Comparison of ENCODE assay signal across 9 cellular contexts in the genomic region with DNA sequence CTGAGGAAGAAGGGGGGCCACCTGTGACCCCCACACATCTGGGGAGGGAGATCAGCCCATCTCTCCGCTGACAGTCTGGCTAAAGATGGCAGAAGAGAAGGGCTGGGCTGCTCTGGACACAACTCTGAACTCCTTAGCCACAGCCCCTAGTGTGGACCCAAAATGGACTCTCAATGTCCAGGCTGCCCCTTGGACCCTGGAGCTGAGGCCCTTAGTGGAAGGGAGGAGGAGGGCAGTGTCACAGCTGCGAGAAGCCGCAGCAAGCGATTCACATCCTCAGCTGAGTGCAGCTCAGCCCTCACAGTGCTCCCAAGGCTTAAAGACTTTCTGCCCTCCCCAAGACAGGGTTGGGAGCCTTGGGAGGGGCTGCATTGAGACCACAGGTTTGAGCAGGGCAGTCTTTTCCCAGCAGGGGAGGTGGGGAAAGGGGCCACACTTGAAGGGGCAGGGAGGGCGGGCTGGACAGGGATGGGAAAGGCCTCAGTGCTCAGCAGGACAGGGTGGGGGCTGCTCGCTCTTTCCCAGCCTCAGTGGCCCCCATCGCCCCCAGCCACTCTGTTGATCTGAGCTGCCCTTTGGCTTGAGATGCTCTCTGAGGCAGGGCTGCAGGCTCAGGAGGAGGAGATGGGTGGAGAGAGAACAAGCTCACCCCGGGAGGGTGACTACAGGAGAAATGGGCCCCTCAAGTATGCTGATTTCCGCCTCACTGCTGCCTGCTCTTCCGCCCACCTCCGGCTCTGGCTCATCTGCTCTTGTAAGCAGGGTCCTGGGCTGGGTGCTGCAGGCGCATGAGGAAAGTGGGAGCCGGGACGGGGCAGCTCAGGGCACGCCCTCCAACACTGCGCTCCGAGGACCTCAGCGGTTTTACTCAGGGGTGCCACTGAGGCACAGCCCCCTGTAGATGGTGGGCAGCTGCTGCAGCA. TPM values are rescaled to one million over a fixed set of nuclear protein-coding genes. Genes with fewer than 3 reads are reported as not detected.
A peak's percentile ranks its signal among the peaks of the same experiment; 100 is the strongest.
DNase-seq lines count a peak whose midpoint lies in the region; ATAC-seq and TF ChIP-seq lines count a peak whose summit lies in the region.
"Had no signal": no experiment of that assay in that cellular context is flagged by ENCODE, and none has a peak within 500 bp of the region (broad histone marks: within the 10 kb centered on the region; RNA-seq: fewer than 3 reads in every experiment).

No MANE protein-coding gene starts in this region.

- no peaks in the 10 kb centered on the region for H3K9me3 Mint-ChIP-seq in central memory CD8-positive, alpha-beta T cell
- H3K9me3 Mint-ChIP-seq in nephron progenitor cell = no peaks in the 10 kb centered on the region

- H3K4me2 ChIP-seq in BLaER1 treated with 17β-estradiol and CSF1 and Interleukin-3, amounts not matched to agents 10 nM and 100 nM = peak overlapping the region; percentile 85 to 98 (median 93)
- H3K4me2 ChIP-seq in KMS-11 = peak overlapping the region; percentile 99

- peaks cover 27% of the 10 kb centered on the region for H3K4me1 Mint-ChIP-seq in central memory CD8-positive, alpha-beta T cell
- H3K4me1 Mint-ChIP-seq in nephron progenitor cell = peaks cover 76% of the 10 kb centered on the region

- intact Hi-C loops in lower leg skin (cut with DNase I; ENCODE audit: low total_unique reads) = no loop called here

- H3K27me3 ChIP-seq in BLaER1 treated with 17β-estradiol and CSF1 and Interleukin-3, amounts not matched to agents 10 nM and 100 nM = no peaks in the 10 kb centered on the region
- no peaks in the 10 kb centered on the region for H3K27me3 ChIP-seq in KMS-11 (ENCODE audit: insufficient read depth, low read depth)
- H3K27me3 ChIP-seq: neutrophil had no signal

- H3K79me2 ChIP-seq in KMS-11 (ENCODE audit: insufficient read depth, low read depth) = no peaks in the 10 kb centered on the region

- H3K9me3 ChIP-seq in BLaER1 treated with 17β-estradiol and CSF1 and Interleukin-3, amounts not matched to agents 10 nM and 100 nM (replicated peaks in 1 of 11) = no peaks in the 10 kb centered on the region
- H3K9me3 ChIP-seq: neutrophil had no signal

- H3K36me3 Mint-ChIP-seq in central memory CD8-positive, alpha-beta T cell (ENCODE audit: insufficient read depth) = peaks cover 4% of the 10 kb centered on the region
- peaks cover 16% of the 10 kb centered on the region for H3K36me3 Mint-ChIP-seq in nephron progenitor cell (ENCODE audit: low read depth)

- no peak for DNase-seq in central memory CD8-positive, alpha-beta T cell (ENCODE audit: low spot score in 2 of 2)
- DNase-seq in nephron progenitor cell (no peak), dermis blood vessel endothelial cell (no peak), lower leg skin (ENCODE audit: low spot score in 2 of 2) (no peak), left lobe of liver (ENCODE audit: low spot score) (no peak), amygdala (lab: John Stamatoyannopoulos, UW) (no peak)

- H2AFZ ChIP-seq in KMS-11 (ENCODE audit: low read depth) = no peak overlapping the region

- H3K27me3 Mint-ChIP-seq in central memory CD8-positive, alpha-beta T cell = no peaks in the 10 kb centered on the region
- peaks cover 8% of the 10 kb centered on the region for H3K27me3 Mint-ChIP-seq in nephron progenitor cell (ENCODE audit: low read depth, poor library complexity)

- peak overlapping the region; percentile 60 to 82 (median 74); a peak in 21 of 22 replicates for H3K9ac ChIP-seq in BLaER1 treated with 17β-estradiol and CSF1 and Interleukin-3, amounts not matched to agents 10 nM and 100 nM
- peak overlapping the region; percentile 90; the same call in 1 of the 2 replicates for H3K9ac ChIP-seq in KMS-11

- peak; percentile 31 for ATAC-seq in central memory CD8-positive, alpha-beta T cell (replicated peaks; ENCODE audit: extremely low read depth, poor library complexity, severe bottlenecking)
- ATAC-seq in left lobe of liver = no peak

- H4K20me1 ChIP-seq in BLaER1 treated with 17β-estradiol and CSF1 and Interleukin-3, amounts not matched to agents 10 nM and 100 nM = peaks cover 0 to 98% (median 0%) of the 10 kb centered on the region in 11 experiments; a peak in 9 of 22 replicates
- H4K20me1 ChIP-seq in KMS-11 (ENCODE audit: insufficient read depth) = no peaks in the 10 kb centered on the region

- H3K36me3 ChIP-seq in BLaER1 treated with 17β-estradiol and CSF1 and Interleukin-3, amounts not matched to agents 10 nM and 100 nM = peaks cover 0 to 85% (median 6%) of the 10 kb centered on the region in 11 experiments; a peak in 12 of 22 replicates
- H3K36me3 ChIP-seq in KMS-11 (ENCODE audit: insufficient read depth) = no peaks in the 10 kb centered on the region

- TF ChIP-seq CTCF in KMS-11 (conservative IDR thresholded peaks at IDR 0.05; ENCODE audit: low read depth, low read length) (no peak), nephron progenitor cell (IDR thresholded peaks at IDR 0.05) (no peak), lower leg skin (IDR thresholded peaks at IDR 0.05) (no peak)

- H3K4me1 ChIP-seq in BLaER1 treated with 17β-estradiol and CSF1 and Interleukin-3, amounts not matched to agents 10 nM and 100 nM = peaks cover 66 to 71% (median 68%) of the 10 kb centered on the region in 10 experiments
- H3K4me1 ChIP-seq in KMS-11 (ENCODE audit: low read depth, poor library complexity, severe bottlenecking) = peaks cover 51% of the 10 kb centered on the region

- WGBS in lower leg skin, 2 donors = 69 to 87% methylated on average over 18 of the region's 18 CpGs

- TF ChIP-seq POLR2A in lower leg skin (IDR thresholded peaks at IDR 0.05) = no peak

- H3K4me3 Mint-ChIP-seq in central memory CD8-positive, alpha-beta T cell = peak overlapping the region; percentile 62
- peak overlapping the region; percentile 26 for H3K4me3 Mint-ChIP-seq in nephron progenitor cell

- H3K27ac Mint-ChIP-seq in central memory CD8-positive, alpha-beta T cell (ENCODE audit: low read depth) = peak overlapping the region; percentile 95
- H3K27ac Mint-ChIP-seq in nephron progenitor cell = peak overlapping the region; percentile 96

- H3K27ac ChIP-seq in BLaER1 treated with 17β-estradiol and CSF1 and Interleukin-3, amounts not matched to agents 10 nM and 100 nM = peak overlapping the region; percentile 77 to 91 (median 79)
- peak overlapping the region; percentile 100 for H3K27ac ChIP-seq in KMS-11
- H3K27ac ChIP-seq: neutrophil had no signal

- H3K4me3 ChIP-seq in BLaER1 treated with 17β-estradiol and CSF1 and Interleukin-3, amounts not matched to agents 10 nM and 100 nM = peak overlapping the region in 7 of 10 experiments; percentile 15 to 48 (median 35); a peak in 9 of 20 replicates
- H3K4me3 ChIP-seq in KMS-11 (IDR thresholded peaks at IDR 0.05; ENCODE audit: insufficient read depth, low read depth, low read length) (no peak overlapping the region), lower leg skin (ENCODE audit: low read depth, poor library complexity, severe bottlenecking) (no peak overlapping the region)

RNA-seq across cellular contexts. Expression of gene MTSS2, which starts 50.9 kb away (rescaled TPM):
- total RNA-seq in dermis blood vessel endothelial cell = 19.9 and 20.6 TPM in 2 replicates
- total RNA-seq in lower leg skin = 10 to 100 TPM; 18.4 to 55.5 (median 25.2) TPM
- total RNA-seq in left lobe of liver = 58.1 TPM

Comparison
In these comparisons a context has a peak if more than half of its experiments do, and no peak if none do; other contexts are left out.
1. H3K4me3 ChIP-seq: peak in BLaER1 treated with 17β-estradiol and CSF1 and Interleukin-3, amounts not matched to agents 10 nM and 100 nM (7 of 10); none in KMS-11 (single experiment) and lower leg skin (single experiment).